In the genomic region with DNA sequence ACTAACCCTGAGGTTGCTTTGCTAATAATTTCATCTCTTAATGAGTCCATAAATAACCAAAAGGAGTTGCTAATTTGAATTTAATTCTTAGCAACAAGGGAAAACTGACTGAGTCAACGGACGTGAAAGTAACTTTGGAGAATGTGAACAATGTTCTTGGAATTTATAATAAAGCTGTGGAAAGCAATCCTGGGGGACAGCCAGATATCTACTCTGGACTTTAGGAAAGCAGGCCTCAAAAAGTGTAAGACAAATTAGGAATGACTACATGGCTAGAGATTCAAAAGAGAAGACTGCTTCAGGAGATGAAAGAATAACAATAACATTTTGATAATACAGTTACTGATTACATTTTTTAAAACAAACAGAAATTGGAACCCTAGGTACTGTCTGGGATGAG, we compare ENCODE assay signal across 14 cellular contexts.
A peak's percentile ranks its signal among the peaks of the same experiment; 100 is the strongest.
DNase-seq lines count a peak whose midpoint lies in the region; ATAC-seq and TF ChIP-seq lines count a peak whose summit lies in the region.
"Had no signal": no experiment of that assay in that cellular context is flagged by ENCODE, and none has a peak within 500 bp of the region (broad histone marks: within the 10 kb centered on the region; RNA-seq: fewer than 3 reads in every experiment).

No MANE protein-coding gene starts in this region.

- in situ Hi-C loops in IMR-90 (cut with MboI; ENCODE audit: low sequenced_read_pairs) = no loop called here

- dilution Hi-C loops in IMR-90 (cut with HindIII; ENCODE audit: low sequenced_read_pairs, unreplicated experiment) = no loop called here

- no peaks in the 10 kb centered on the region for H3K79me1 ChIP-seq in IMR-90 (ENCODE audit: low read depth in 1 of 2, low read length in 2 of 2)

- H2BK15ac ChIP-seq in IMR-90 (ENCODE audit: low read depth, low read length) = no peak overlapping the region

- H3K27me3 Mint-ChIP-seq in activated T-helper 2 cell treated with anti-CD3 and anti-CD28 coated beads, Interferon-gamma antibody, Interleukin-2, Interleukin-4, amounts not matched to agents 10 μg/mL and 5 μg/mL and 100 μg/mL, durations not matched to agents 14 hours and 24 hours and 36 hours (ENCODE audit: low read depth) = no peaks in the 10 kb centered on the region
- H3K27me3 Mint-ChIP-seq: B cell, progenitor cell of endocrine pancreas had no signal

- H2AK5ac ChIP-seq in IMR-90 (ENCODE audit: low read depth, low read length) = no peak overlapping the region

- H4K5ac ChIP-seq in IMR-90 (ENCODE audit: low read depth, low read length) = no peak overlapping the region

- H3K36me3 ChIP-seq in IMR-90 (ENCODE audit: control insufficient read depth, insufficient read depth, low read length) (no peaks in the 10 kb centered on the region), kidney epithelial cell (ENCODE audit: control insufficient read depth, insufficient read depth, low read length) (no peaks in the 10 kb centered on the region)
- H3K36me3 ChIP-seq: cardiac muscle cell had no signal

- DNase-seq in AG04450 (ENCODE audit: low read depth, low spot score) = peak; percentile 72
- peak; percentile 94 for DNase-seq in IMR-90
- DNase-seq in cardiac fibroblast (ENCODE audit: low read depth in 2 of 2) = peak; percentile 80 to 94
- peak; percentile 31 for DNase-seq in kidney epithelial cell (ENCODE audit: low read depth)
- no peak for DNase-seq in GM19238 (ENCODE audit: insufficient read length, low spot score)
- DNase-seq in activated T-helper 2 cell treated with anti-CD3 and anti-CD28 coated beads, Interferon-gamma antibody, Interleukin-2, Interleukin-4, amounts not matched to agents 10 μg/mL and 5 μg/mL and 100 μg/mL, durations not matched to agents 14 hours and 24 hours and 36 hours (ENCODE audit: low spot score) = no peak
- DNase-seq in ureter (ENCODE audit: low spot score) = no peak
- DNase-seq: activated CD4-positive, alpha-beta T cell treated with anti-CD3 and anti-CD28 coated beads for 4 hours; DND-41 had no signal

- no peaks in the 10 kb centered on the region for H3K9me3 Mint-ChIP-seq in activated T-helper 2 cell treated with anti-CD3 and anti-CD28 coated beads, Interferon-gamma antibody, Interleukin-2, Interleukin-4, amounts not matched to agents 10 μg/mL and 5 μg/mL and 100 μg/mL, durations not matched to agents 14 hours and 24 hours and 36 hours

- H3K4ac ChIP-seq in IMR-90 (ENCODE audit: low read depth, low read length) = no peak overlapping the region

- BruUV-seq in IMR-90 (replicated peaks; lab: Mats Ljungman, UMichigan) = no TSS peak

- peak overlapping the region; percentile 92 for H2BK5ac ChIP-seq in IMR-90 (ENCODE audit: low read depth, low read length, poor library complexity, severe bottlenecking)

- H3K9me1 ChIP-seq in IMR-90 (ENCODE audit: insufficient read depth, low read length) = no peaks in the 10 kb centered on the region

- no peak overlapping the region for H2BK20ac ChIP-seq in IMR-90 (ENCODE audit: low read depth, low read length)

- no peak overlapping the region for H2AK9ac ChIP-seq in IMR-90 (replicated peaks; ENCODE audit: low read depth, low read length, poor library complexity)

- peaks cover 5% of the 10 kb centered on the region for H3K4me1 ChIP-seq in IMR-90 (ENCODE audit: control insufficient read depth, insufficient read depth, low read length)

- no peak overlapping the region for H3K14ac ChIP-seq in IMR-90 (replicated peaks; ENCODE audit: low read depth, low read length)

- peak overlapping the region in 1 of 2 experiments; percentile 6; a peak in 1 of 4 replicates for H4K8ac ChIP-seq in IMR-90 (ENCODE audit: low read depth in 2 of 2, low read length in 2 of 2)

- H3K18ac ChIP-seq in IMR-90 (ENCODE audit: low read depth, low read length) = no peak overlapping the region

- H3K9ac ChIP-seq in IMR-90 (ENCODE audit: low read depth, low read length) = no peak overlapping the region

- TF ChIP-seq POLR2A in IMR-90 (IDR thresholded peaks at IDR 0.05; ENCODE audit: low read depth, low read length) = no peak

- TF ChIP-seq RAD21 in IMR-90 (IDR thresholded peaks at IDR 0.05; ENCODE audit: low read length) = no peak

- intact Hi-C loops in IMR-90 (cut with micrococcal nuclease) = loop anchor here (5.0 to 10.0 kb wide), 3 partner anchors 187 to 435 kb away; a partner anchor contains a TSS
- intact Hi-C loops in activated T-helper 2 cell treated with anti-CD3 and anti-CD28 coated beads, Interferon-gamma antibody, Interleukin-2, Interleukin-4, amounts not matched to agents 10 μg/mL and 5 μg/mL and 100 μg/mL, durations not matched to agents 14 hours and 24 hours and 36 hours (cut with micrococcal nuclease) = no loop called here

- no peak overlapping the region for H3K56ac ChIP-seq in IMR-90 (ENCODE audit: extremely low read depth, insufficient read depth, low read length)

- TF ChIP-seq CTCF in AG04450 (IDR thresholded peaks at IDR 0.05; ENCODE audit: low read depth, low read length) (no peak), IMR-90 (conservative IDR thresholded peaks at IDR 0.05; ENCODE audit: low read depth, low read length) (no peak), cardiac fibroblast (IDR thresholded peaks at IDR 0.05; ENCODE audit: low read depth, low read length) (no peak), kidney epithelial cell (IDR thresholded peaks at IDR 0.05; ENCODE audit: insufficient read depth, low read length, poor library complexity, severe bottlenecking) (no peak)

- H3K36me3 Mint-ChIP-seq in activated T-helper 2 cell treated with anti-CD3 and anti-CD28 coated beads, Interferon-gamma antibody, Interleukin-2, Interleukin-4, amounts not matched to agents 10 μg/mL and 5 μg/mL and 100 μg/mL, durations not matched to agents 14 hours and 24 hours and 36 hours (ENCODE audit: low read depth) = no peaks in the 10 kb centered on the region

- H3K4me3 ChIP-seq in AG04450 (ENCODE audit: low read depth, low read length) (no peak overlapping the region), IMR-90 (ENCODE audit: insufficient read depth, low read depth, low read length) (no peak overlapping the region), cardiac fibroblast (replicated peaks in 1 of 2; ENCODE audit: low read depth in 2 of 2, low read length in 2 of 2) (no peak overlapping the region), kidney epithelial cell (ENCODE audit: low read depth, low read length) (no peak overlapping the region)
- H3K4me3 ChIP-seq: cardiac muscle cell had no signal

- H2AFZ ChIP-seq in IMR-90 (replicated peaks; ENCODE audit: low read length, poor library complexity) = no peak overlapping the region

- H3K27ac Mint-ChIP-seq in activated T-helper 2 cell treated with anti-CD3 and anti-CD28 coated beads, Interferon-gamma antibody, Interleukin-2, Interleukin-4, amounts not matched to agents 10 μg/mL and 5 μg/mL and 100 μg/mL, durations not matched to agents 14 hours and 24 hours and 36 hours = no peak overlapping the region
- H3K27ac Mint-ChIP-seq: B cell, progenitor cell of endocrine pancreas had no signal

- H3K27me3 ChIP-seq in AG04450 (ENCODE audit: control insufficient read depth, insufficient read depth, low read length) (no peaks in the 10 kb centered on the region), IMR-90 (ENCODE audit: control insufficient read depth, insufficient read depth, low read length) (peaks cover 2% of the 10 kb centered on the region), kidney epithelial cell (ENCODE audit: control insufficient read depth, insufficient read depth, low read length) (no peaks in the 10 kb centered on the region)
- H3K27me3 ChIP-seq: cardiac muscle cell had no signal

- no peaks in the 10 kb centered on the region for H3K4me1 Mint-ChIP-seq in activated T-helper 2 cell treated with anti-CD3 and anti-CD28 coated beads, Interferon-gamma antibody, Interleukin-2, Interleukin-4, amounts not matched to agents 10 μg/mL and 5 μg/mL and 100 μg/mL, durations not matched to agents 14 hours and 24 hours and 36 hours (ENCODE audit: low read depth)
- H3K4me1 Mint-ChIP-seq: B cell had no signal

- CTCF ChIA-PET in AG04450 (lab: Charles Lee) = no interaction called here
- CTCF ChIA-PET in IMR-90 (lab: Yijun Ruan, JAX) = no interaction called here

- POLR2A ChIA-PET in AG04450 (lab: Yijun Ruan, JAX) = interaction anchor here (0.5 kb wide), 1 partner anchor 1098 kb away, joined by 6 read pairs; no protein-coding TSS in a partner anchor
- POLR2A ChIA-PET in IMR-90 (lab: Charles Lee; ENCODE audit: unreplicated experiment) = no interaction called here

- H3K4me3 Mint-ChIP-seq in activated T-helper 2 cell treated with anti-CD3 and anti-CD28 coated beads, Interferon-gamma antibody, Interleukin-2, Interleukin-4, amounts not matched to agents 10 μg/mL and 5 μg/mL and 100 μg/mL, durations not matched to agents 14 hours and 24 hours and 36 hours (ENCODE audit: low read depth) = no peak overlapping the region
- H3K4me3 Mint-ChIP-seq: B cell had no signal

- no peak overlapping the region for H2BK120ac ChIP-seq in IMR-90 (ENCODE audit: low read depth, low read length)

- no peak overlapping the region for H3K23ac ChIP-seq in IMR-90 (ENCODE audit: low read depth, low read length)

- WGBS in IMR-90 (ENCODE audit: extremely low coverage in 2 of 2, insufficient read length in 1 of 2), 2 experiments = no CpG with 5 or more reads among the region's 2 CpGs

- no peak overlapping the region for H3K4me2 ChIP-seq in IMR-90 (ENCODE audit: low read depth, low read length)

- ATAC-seq in IMR-90 (ENCODE audit: low read depth) = peak; percentile 87
- no peak for ATAC-seq in HG03520 (IDR thresholded peaks at IDR 0.05; ENCODE audit: unreplicated experiment)

- no peaks in the 10 kb centered on the region for H3K9me3 ChIP-seq in AG04450 (ENCODE audit: control insufficient read depth, insufficient read depth, low read length)
- no peaks in the 10 kb centered on the region for H3K9me3 ChIP-seq in IMR-90 (ENCODE audit: control insufficient read depth, insufficient read depth, low read length)

- H3K27ac ChIP-seq in AG04450 (ENCODE audit: low read depth, low read length) (no peak overlapping the region), IMR-90 (ENCODE audit: insufficient read depth, low read length) (no peak overlapping the region)
- H3K27ac ChIP-seq: cardiac muscle cell, epithelial cell of prostate had no signal

- H4K20me1 ChIP-seq in IMR-90 (ENCODE audit: insufficient read depth, low read length) = no peaks in the 10 kb centered on the region

- no peak overlapping the region for H4K91ac ChIP-seq in IMR-90 (ENCODE audit: insufficient read depth, low read depth, low read length)

TF ChIP-seq in IMR-90, 13 proteins besides CTCF, POLR2A, EP300 and RAD21:
- TF ChIP-seq SMC3 (IDR thresholded peaks at IDR 0.05; ENCODE audit: low read depth, low read length) (no peak), BHLHE40 (IDR thresholded peaks at IDR 0.05; ENCODE audit: low read depth, low read length) (0 out of 2 replicates have a peak, but pooled peaks have one; percentile 2), FOS (IDR thresholded peaks at IDR 0.05; ENCODE audit: low read depth, low read length) (peak; percentile 32; the same call in 1 of the 2 replicates), MXI1 (IDR thresholded peaks at IDR 0.05; ENCODE audit: borderline replicate concordance, low read depth, low read length) (no peak)
TF ChIP-seq in IMR-90: peak in this region for 2.

Comparison
In these comparisons a context has a peak if more than half of its experiments do, and no peak if none do; other contexts are left out.
1. DNase-seq: peak in AG04450 (single experiment), IMR-90 (single experiment), cardiac fibroblast (2 of 2) and kidney epithelial cell (single experiment); none in GM19238 (single experiment), activated T-helper 2 cell treated with anti-CD3 and anti-CD28 coated beads, Interferon-gamma antibody, Interleukin-2, Interleukin-4, amounts not matched to agents 10 μg/mL and 5 μg/mL and 100 μg/mL, durations not matched to agents 14 hours and 24 hours and 36 hours (single experiment) and ureter (single experiment).